Comparison of ENCODE assay signal across 19 cellular contexts in the genomic region with DNA sequence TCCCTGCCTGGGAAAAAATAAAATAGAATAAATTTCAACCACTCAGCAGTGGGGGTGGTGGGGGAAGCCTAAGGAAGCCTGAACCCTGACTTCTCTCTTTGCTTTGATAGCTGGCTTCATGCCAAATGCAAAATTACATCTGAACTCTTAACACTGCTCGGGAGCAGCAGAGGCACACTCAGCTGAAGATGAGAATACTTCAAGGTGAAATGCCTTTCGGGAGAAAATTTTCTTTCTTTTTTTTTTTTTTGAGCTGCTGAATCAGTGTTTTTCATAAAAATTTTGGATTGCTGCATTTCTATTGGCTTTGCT.
"Had no signal": no experiment of that assay in that cellular context is flagged by ENCODE, and none has a peak within 500 bp of the region (broad histone marks: within the 10 kb centered on the region; RNA-seq: fewer than 3 reads in every experiment).

No MANE protein-coding gene starts in this region.

- H3K27me3 Mint-ChIP-seq: activated CD4-positive, alpha-beta memory T cell treated with anti-CD3 and anti-CD28 coated beads for 36 hours; activated CD8-positive, alpha-beta memory T cell treated with anti-CD3 and anti-CD28 coated beads, Interleukin-2, amount 10 ng/mL, durations not matched to agents 7 days and 5 days; activated naive CD4-positive, alpha-beta T cell treated with anti-CD3 and anti-CD28 coated beads, Interleukin-2, amount 10 ng/mL, durations not matched to agents 7 days and 5 days; T-helper 17 cell had no signal

- H3K4me1 Mint-ChIP-seq: activated CD8-positive, alpha-beta memory T cell treated with anti-CD3 and anti-CD28 coated beads, Interleukin-2, amount 10 ng/mL, durations not matched to agents 7 days and 5 days; activated naive CD4-positive, alpha-beta T cell treated with anti-CD3 and anti-CD28 coated beads, Interleukin-2, amount 10 ng/mL, durations not matched to agents 7 days and 5 days; natural killer cell; T-helper 17 cell had no signal

- H3K9me3 ChIP-seq: colonic mucosa, esophagus muscularis mucosa, suprapubic skin, upper lobe of left lung had no signal

- H3K4me3 Mint-ChIP-seq: activated CD4-positive, alpha-beta memory T cell treated with anti-CD3 and anti-CD28 coated beads for 36 hours; activated CD8-positive, alpha-beta memory T cell treated with anti-CD3 and anti-CD28 coated beads, Interleukin-2, amount 10 ng/mL, durations not matched to agents 7 days and 5 days; activated naive CD4-positive, alpha-beta T cell treated with anti-CD3 and anti-CD28 coated beads, Interleukin-2, amount 10 ng/mL, durations not matched to agents 7 days and 5 days; natural killer cell; T-helper 17 cell had no signal

- H3K4me1 ChIP-seq: colonic mucosa, esophagus muscularis mucosa, suprapubic skin, upper lobe of left lung had no signal

- H3K27ac ChIP-seq: colonic mucosa, esophagus muscularis mucosa, skin epidermis, suprapubic skin, upper lobe of left lung, WERI-Rb-1 had no signal

- ATAC-seq: activated CD8-positive, alpha-beta memory T cell treated with anti-CD3 and anti-CD28 coated beads, Interleukin-2, amount 10 ng/mL, durations not matched to agents 7 days and 5 days; left ventricle myocardium superior; natural killer cell; right cardiac atrium; T-helper 17 cell had no signal

- H3K27me3 ChIP-seq: colonic mucosa, suprapubic skin, upper lobe of left lung had no signal

- H3K4me3 ChIP-seq: colonic mucosa, esophagus muscularis mucosa, skin epidermis, suprapubic skin, upper lobe of left lung had no signal

- H3K36me3 ChIP-seq: colonic mucosa, esophagus muscularis mucosa, suprapubic skin, upper lobe of left lung, WERI-Rb-1 had no signal

- H3K27ac Mint-ChIP-seq: activated CD4-positive, alpha-beta memory T cell treated with anti-CD3 and anti-CD28 coated beads for 36 hours; activated CD8-positive, alpha-beta memory T cell treated with anti-CD3 and anti-CD28 coated beads, Interleukin-2, amount 10 ng/mL, durations not matched to agents 7 days and 5 days; activated naive CD4-positive, alpha-beta T cell treated with anti-CD3 and anti-CD28 coated beads, Interleukin-2, amount 10 ng/mL, durations not matched to agents 7 days and 5 days; natural killer cell; progenitor cell of endocrine pancreas; T-helper 17 cell had no signal

- H3K36me3 Mint-ChIP-seq: activated CD4-positive, alpha-beta memory T cell treated with anti-CD3 and anti-CD28 coated beads for 36 hours; activated CD8-positive, alpha-beta memory T cell treated with anti-CD3 and anti-CD28 coated beads, Interleukin-2, amount 10 ng/mL, durations not matched to agents 7 days and 5 days; activated naive CD4-positive, alpha-beta T cell treated with anti-CD3 and anti-CD28 coated beads, Interleukin-2, amount 10 ng/mL, durations not matched to agents 7 days and 5 days; natural killer cell had no signal

- DNase-seq: activated CD4-positive, alpha-beta memory T cell treated with anti-CD3 and anti-CD28 coated beads for 36 hours; activated CD8-positive, alpha-beta memory T cell treated with anti-CD3 and anti-CD28 coated beads, Interleukin-2, amount 10 ng/mL, durations not matched to agents 7 days and 5 days; activated naive CD4-positive, alpha-beta T cell treated with anti-CD3 and anti-CD28 coated beads, Interleukin-2, amount 10 ng/mL, durations not matched to agents 7 days and 5 days; activated T-cell treated with anti-CD3 and anti-CD28 coated beads, Interleukin-2, amount 50 U/mL, for 1 hour; colonic mucosa; left ventricle myocardium superior; mesenchymal stem cell; natural killer cell; right cardiac atrium; stimulated activated CD4-positive, alpha-beta T cell treated with anti-CD3 and anti-CD28 coated beads, Interleukin-15, amount 100 ng/mL, for 24 hours; stimulated activated CD4-positive, alpha-beta T cell treated with anti-CD3 and anti-CD28 coated beads, Interleukin-4, amount 100 ng/mL, for 24 hours; stimulated activated naive CD4-positive, alpha-beta T cell; T-helper 17 cell; WERI-Rb-1 had no signal
